19 cellular contexts compared by ENCODE assay signal in genomic region chr7:31023877-31024276, GRCh38. TPM values are rescaled to one million over a fixed set of nuclear protein-coding genes. Genes with fewer than 3 reads are reported as not detected.
DNase-seq lines count a peak whose midpoint lies in the region; ATAC-seq lines count a peak whose summit lies in the region.
"Had no signal": no experiment of that assay in that cellular context is flagged by ENCODE, and none has a peak within 500 bp of the region (broad histone marks: within the 10 kb centered on the region; RNA-seq: fewer than 3 reads in every experiment).

No MANE protein-coding gene starts in this region.

- peaks cover 35% of the 10 kb centered on the region for H3K4me1 Mint-ChIP-seq in activated CD8-positive, alpha-beta memory T cell treated with anti-CD3 and anti-CD28 coated beads, Interleukin-2, amount 10 ng/mL, durations not matched to agents 7 days and 5 days
- peaks cover 38% of the 10 kb centered on the region for H3K4me1 Mint-ChIP-seq in activated CD4-positive, alpha-beta memory T cell treated with anti-CD3 and anti-CD28 coated beads for 36 hours (ENCODE audit: low read depth)
- H3K4me1 Mint-ChIP-seq in natural killer cell treated with Interleukin-12 subunit alpha and Interleukin-12 subunit beta and Interleukin-15 and Interleukin-18, amount 100 ng/mL, for 72 hours (ENCODE audit: low read depth in 2 of 2): peaks cover 24 to 46% of the 10 kb centered on the region in 2 donors

- peaks cover 2% of the 10 kb centered on the region for H3K9me3 Mint-ChIP-seq in activated CD8-positive, alpha-beta memory T cell treated with anti-CD3 and anti-CD28 coated beads, Interleukin-2, amount 10 ng/mL, durations not matched to agents 7 days and 5 days (ENCODE audit: low read depth)
- peaks cover 6% of the 10 kb centered on the region for H3K9me3 Mint-ChIP-seq in activated CD4-positive, alpha-beta memory T cell treated with anti-CD3 and anti-CD28 coated beads for 36 hours
- peaks cover 3% of the 10 kb centered on the region for H3K9me3 Mint-ChIP-seq in natural killer cell treated with Interleukin-12 subunit alpha and Interleukin-12 subunit beta and Interleukin-15 and Interleukin-18, amount 100 ng/mL, for 72 hours
- H3K9me3 Mint-ChIP-seq: stimulated activated naive B cell treated with anti-CD40 and anti-IgM and Interleukin-4, amounts not matched to agents 10 μg/mL and 1 μg/mL and 100 μg/mL, for 72 hours had no signal

- peak overlapping the region; percentile 50 for H3K27ac Mint-ChIP-seq in activated CD8-positive, alpha-beta memory T cell treated with anti-CD3 and anti-CD28 coated beads, Interleukin-2, amount 10 ng/mL, durations not matched to agents 7 days and 5 days
- H3K27ac Mint-ChIP-seq in activated CD4-positive, alpha-beta memory T cell treated with anti-CD3 and anti-CD28 coated beads for 36 hours: peak overlapping the region; percentile 58
- H3K27ac Mint-ChIP-seq in natural killer cell treated with Interleukin-12 subunit alpha and Interleukin-12 subunit beta and Interleukin-15 and Interleukin-18, amount 100 ng/mL, for 72 hours: peak overlapping the region in 1 of 2 donors; percentile 74
- H3K27ac Mint-ChIP-seq: stimulated activated naive B cell treated with anti-CD40 and anti-IgM and Interleukin-4, amounts not matched to agents 10 μg/mL and 1 μg/mL and 100 μg/mL, for 72 hours had no signal

- H3K4me3 Mint-ChIP-seq in activated CD8-positive, alpha-beta memory T cell treated with anti-CD3 and anti-CD28 coated beads, Interleukin-2, amount 10 ng/mL, durations not matched to agents 7 days and 5 days: no peak overlapping the region
- H3K4me3 Mint-ChIP-seq in activated CD4-positive, alpha-beta memory T cell treated with anti-CD3 and anti-CD28 coated beads for 36 hours: no peak overlapping the region
- H3K4me3 Mint-ChIP-seq in natural killer cell treated with Interleukin-12 subunit alpha and Interleukin-12 subunit beta and Interleukin-15 and Interleukin-18, amount 100 ng/mL, for 72 hours: peak overlapping the region; percentile 8
- H3K4me3 Mint-ChIP-seq: stimulated activated naive B cell treated with anti-CD40 and anti-IgM and Interleukin-4, amounts not matched to agents 10 μg/mL and 1 μg/mL and 100 μg/mL, for 72 hours had no signal

- peak; percentile 42 for DNase-seq in activated CD8-positive, alpha-beta memory T cell treated with anti-CD3 and anti-CD28 coated beads, Interleukin-2, amount 10 ng/mL, durations not matched to agents 7 days and 5 days
- DNase-seq in activated CD8-positive, alpha-beta memory T cell treated with anti-CD3 and anti-CD28 coated beads, Interleukin-2, amount 50 U/mL, for 48 hours: no peak
- DNase-seq in activated CD4-positive, alpha-beta memory T cell treated with anti-CD3 and anti-CD28 coated beads for 36 hours: peak; percentile 27
- DNase-seq in natural killer cell treated with Interleukin-12 subunit alpha and Interleukin-12 subunit beta and Interleukin-15 and Interleukin-18, amount 100 ng/mL, for 72 hours (ENCODE audit: low spot score): no peak
- no peak for DNase-seq in H4 (ENCODE audit: low spot score)
- DNase-seq: body of pancreas; DMS79 treated with DMSO at 0.1 percent for 48 hours; gastrocnemius medialis; NCI-H1092 treated with DMSO at 0.1 percent for 48 hours; NCI-H748 treated with DMSO at 0.1 percent for 48 hours; stimulated activated naive B cell treated with anti-CD40 and anti-IgM and Interleukin-4, amounts not matched to agents 10 μg/mL and 1 μg/mL and 100 μg/mL, for 72 hours; upper lobe of right lung had no signal

- ATAC-seq in activated CD8-positive, alpha-beta memory T cell treated with anti-CD3 and anti-CD28 coated beads, Interleukin-2, amount 10 ng/mL, durations not matched to agents 7 days and 5 days: no peak
- peak; percentile 51 for ATAC-seq in HG02610 (IDR thresholded peaks at IDR 0.05; ENCODE audit: unreplicated experiment)
- peak; percentile 55 to 62 for ATAC-seq in natural killer cell treated with Interleukin-12 subunit alpha and Interleukin-12 subunit beta and Interleukin-15 and Interleukin-18, amount 100 ng/mL, for 72 hours
- ATAC-seq in GM21737 (IDR thresholded peaks at IDR 0.05; ENCODE audit: unreplicated experiment): no peak
- no peak for ATAC-seq in GM19324 (IDR thresholded peaks at IDR 0.05; ENCODE audit: low FRiP score, unreplicated experiment)
- ATAC-seq: body of pancreas; gastrocnemius medialis; left lobe of liver; stimulated activated naive B cell treated with anti-CD40 and anti-IgM and Interleukin-4, amounts not matched to agents 10 μg/mL and 1 μg/mL and 100 μg/mL, for 72 hours; upper lobe of right lung had no signal

- intact Hi-C loops in activated CD4-positive, alpha-beta memory T cell treated with anti-CD3 and anti-CD28 coated beads for 36 hours (cut with micrococcal nuclease): no loop called here

- peaks cover 2% of the 10 kb centered on the region for H3K36me3 Mint-ChIP-seq in activated CD8-positive, alpha-beta memory T cell treated with anti-CD3 and anti-CD28 coated beads, Interleukin-2, amount 10 ng/mL, durations not matched to agents 7 days and 5 days
- peaks cover 3% of the 10 kb centered on the region for H3K36me3 Mint-ChIP-seq in activated CD4-positive, alpha-beta memory T cell treated with anti-CD3 and anti-CD28 coated beads for 36 hours
- no peaks in the 10 kb centered on the region for H3K36me3 Mint-ChIP-seq in natural killer cell treated with Interleukin-12 subunit alpha and Interleukin-12 subunit beta and Interleukin-15 and Interleukin-18, amount 100 ng/mL, for 72 hours
- H3K36me3 Mint-ChIP-seq: CD14-positive monocyte; stimulated activated naive B cell treated with anti-CD40 and anti-IgM and Interleukin-4, amounts not matched to agents 10 μg/mL and 1 μg/mL and 100 μg/mL, for 72 hours had no signal

- POLR2A ChIA-PET in activated CD4-positive, alpha-beta memory T cell treated with anti-CD3 and anti-CD28 coated beads for 36 hours (lab: Charles Lee): no interaction called here

- CTCF ChIA-PET in activated CD8-positive, alpha-beta memory T cell treated with anti-CD3 and anti-CD28 coated beads, Interleukin-2, amount 10 ng/mL, durations not matched to agents 7 days and 5 days (lab: Charles Lee): interaction anchor here (1.2 kb wide), 1 partner anchor 40 kb away, joined by 4 read pairs; no protein-coding TSS in a partner anchor
- CTCF ChIA-PET in activated CD4-positive, alpha-beta memory T cell treated with anti-CD3 and anti-CD28 coated beads for 36 hours (lab: Charles Lee): no interaction called here

- no peaks in the 10 kb centered on the region for H3K27me3 Mint-ChIP-seq in activated CD8-positive, alpha-beta memory T cell treated with anti-CD3 and anti-CD28 coated beads, Interleukin-2, amount 10 ng/mL, durations not matched to agents 7 days and 5 days
- H3K27me3 Mint-ChIP-seq in activated CD4-positive, alpha-beta memory T cell treated with anti-CD3 and anti-CD28 coated beads for 36 hours: no peaks in the 10 kb centered on the region
- peaks cover 3 to 7% of the 10 kb centered on the region in 2 donors for H3K27me3 Mint-ChIP-seq in natural killer cell treated with Interleukin-12 subunit alpha and Interleukin-12 subunit beta and Interleukin-15 and Interleukin-18, amount 100 ng/mL, for 72 hours

RNA-seq across cellular contexts. Expression of gene ADCYAP1R1, which starts 28.2 kb away (rescaled TPM):
- not detected for total RNA-seq in activated CD8-positive, alpha-beta memory T cell treated with anti-CD3 and anti-CD28 coated beads, Interleukin-2, amount 10 ng/mL, durations not matched to agents 7 days and 5 days
- total RNA-seq in activated CD4-positive, alpha-beta memory T cell treated with anti-CD3 and anti-CD28 coated beads for 36 hours: not detected
- not detected for total RNA-seq in natural killer cell treated with Interleukin-12 subunit alpha and Interleukin-12 subunit beta and Interleukin-15 and Interleukin-18, amount 100 ng/mL, for 72 hours
- total RNA-seq in H4 (2014; rRNA removed; shearing (Covaris generic)): 0.17 and 0.27 TPM in 2 replicates
- total RNA-seq: A673, epithelial cell of proximal tubule had no signal

Comparison
In these comparisons a context has a peak if more than half of its experiments do, and no peak if none do; other contexts are left out.
1. DNase-seq: peak in activated CD8-positive, alpha-beta memory T cell treated with anti-CD3 and anti-CD28 coated beads, Interleukin-2, amount 10 ng/mL, durations not matched to agents 7 days and 5 days (single experiment) and activated CD4-positive, alpha-beta memory T cell treated with anti-CD3 and anti-CD28 coated beads for 36 hours (single experiment); none in activated CD8-positive, alpha-beta memory T cell treated with anti-CD3 and anti-CD28 coated beads, Interleukin-2, amount 50 U/mL, for 48 hours (single experiment), natural killer cell treated with Interleukin-12 subunit alpha and Interleukin-12 subunit beta and Interleukin-15 and Interleukin-18, amount 100 ng/mL, for 72 hours (single experiment) and H4 (single experiment).
2. ATAC-seq: peak in HG02610 (single experiment) and natural killer cell treated with Interleukin-12 subunit alpha and Interleukin-12 subunit beta and Interleukin-15 and Interleukin-18, amount 100 ng/mL, for 72 hours (2 of 2); none in activated CD8-positive, alpha-beta memory T cell treated with anti-CD3 and anti-CD28 coated beads, Interleukin-2, amount 10 ng/mL, durations not matched to agents 7 days and 5 days (single experiment), GM21737 (single experiment) and GM19324 (single experiment).